In the genomic region with DNA sequence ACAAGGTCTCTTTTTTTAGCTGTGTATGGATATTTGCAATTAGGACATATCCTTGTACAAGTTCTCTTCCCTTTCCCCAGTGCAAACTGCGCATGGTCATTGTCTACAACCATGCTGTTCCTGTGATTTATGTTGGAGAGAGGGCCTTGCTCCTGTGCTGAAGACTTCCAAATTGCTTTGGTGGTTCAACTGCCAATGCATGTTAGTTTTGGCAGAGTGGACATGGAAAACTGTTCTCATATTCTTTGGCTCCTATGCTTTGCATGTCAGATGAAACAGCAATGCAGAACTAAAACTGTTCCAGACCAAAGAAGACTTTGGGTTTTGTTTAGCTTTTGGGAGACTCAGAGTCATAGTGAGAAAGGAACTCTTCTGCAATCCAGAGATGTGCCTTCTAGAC, we compare ENCODE assay signal across 16 cellular contexts.
DNase-seq lines count a peak whose midpoint lies in the region; ATAC-seq and TF ChIP-seq lines count a peak whose summit lies in the region.
"Had no signal": no experiment of that assay in that cellular context is flagged by ENCODE, and none has a peak within 500 bp of the region (broad histone marks: within the 10 kb centered on the region; RNA-seq: fewer than 3 reads in every experiment).

No MANE protein-coding gene starts in this region.

- no peaks in the 10 kb centered on the region for H3K27me3 ChIP-seq in OCI-LY3 (ENCODE audit: low read depth, low read length)
- H3K27me3 ChIP-seq: BE2C had no signal

- TF ChIP-seq CTCF in OCI-LY3 (IDR thresholded peaks at IDR 0.05; ENCODE audit: low read depth, low read length) (no peak), foreskin fibroblast (IDR thresholded peaks at IDR 0.05; ENCODE audit: low read depth, low read length) (no peak)

- no peak overlapping the region for H3K9ac ChIP-seq in OCI-LY3 (ENCODE audit: low read length)

- no peaks in the 10 kb centered on the region for H3K79me2 ChIP-seq in OCI-LY3 (ENCODE audit: low read length)

- H3K4me1 ChIP-seq in OCI-LY3 (ENCODE audit: low read length), result peaks cover 14% of the 10 kb centered on the region
- H3K4me1 ChIP-seq: A549, HAP-1 had no signal

- no peak overlapping the region for H2AFZ ChIP-seq in OCI-LY3 (ENCODE audit: low read depth, low read length)

- H3K4me3 ChIP-seq in OCI-LY3 (ENCODE audit: low read length), result no peak overlapping the region
- H3K4me3 ChIP-seq in foreskin fibroblast (ENCODE audit: low read depth in 1 of 2, low read length in 2 of 2), result no peak overlapping the region
- H3K4me3 ChIP-seq: A549, HAP-1 had no signal

- DNase-seq in left kidney (ENCODE audit: low read depth, low spot score), result peak; percentile 67
- DNase-seq in sciatic nerve (ENCODE audit: low spot score), result no peak
- no peak for DNase-seq in NCI-H1436 (lab: John Stamatoyannopoulos, UW)
- DNase-seq in foreskin fibroblast, result no peak
- DNase-seq: BE2C; CD8-positive, alpha-beta T cell; COR-L47; DMS153; DND-41; GDM1 had no signal

- peak overlapping the region; percentile 37 for H3K4me2 ChIP-seq in OCI-LY3 (ENCODE audit: low read length)
- H3K4me2 ChIP-seq: A549 had no signal

- no peaks in the 10 kb centered on the region for H3K9me3 ChIP-seq in OCI-LY3 (ENCODE audit: insufficient read depth, low read length)
- H3K9me3 ChIP-seq: A549, BE2C, HAP-1 had no signal

- ATAC-seq in sciatic nerve (peak; percentile 32), HG03095 (IDR thresholded peaks at IDR 0.05; ENCODE audit: unreplicated experiment) (no peak), GM19328 (IDR thresholded peaks at IDR 0.05; ENCODE audit: unreplicated experiment) (no peak)
- ATAC-seq: A549; CD8-positive, alpha-beta T cell had no signal

- no peaks in the 10 kb centered on the region for H3K36me3 ChIP-seq in OCI-LY3 (replicated peaks; ENCODE audit: low read depth, low read length)
- H3K36me3 ChIP-seq: BE2C, HAP-1 had no signal

- H4K20me1 ChIP-seq in OCI-LY3 (ENCODE audit: insufficient read depth, low read length), result no peaks in the 10 kb centered on the region

- intact Hi-C loops in sciatic nerve (cut with DNase I), result no loop called here

- no peak overlapping the region for H3K27ac ChIP-seq in OCI-LY3 (ENCODE audit: low read length)
- H3K27ac ChIP-seq: A549, C4-2B had no signal
